1 cellular context compared by ENCODE assay signal in genomic region chr3:120602682-120603081, GRCh38.
TF ChIP-seq lines count a peak whose summit lies in the region.

No MANE protein-coding gene starts in this region.

TF ChIP-seq in K562, 482 proteins besides CTCF, POLR2A, EP300 and RAD21 (continued from another document):
- TF ChIP-seq ZBTB49 (CRISPR knock-in tag; IDR thresholded peaks at IDR 0.05; ENCODE audit: borderline replicate concordance) (no peak), CCNT2 (IDR thresholded peaks at IDR 0.05; ENCODE audit: borderline replicate concordance, extremely low read depth, insufficient read length, low read depth, low read length) (no peak), POLR2AphosphoS2 (IDR thresholded peaks at IDR 0.05; ENCODE audit: low read length) (peak; percentile 33; the same call in 1 of the 2 replicates), ETS2 (tag; IDR thresholded peaks at IDR 0.05; ENCODE audit: borderline replicate concordance, poor library complexity, severe bottlenecking) (no peak), ARID2 (IDR thresholded peaks at IDR 0.05) (no peak), ZNF3 (CRISPR knock-in tag; IDR thresholded peaks at IDR 0.05) (no peak), STAT5A (IDR thresholded peaks at IDR 0.05; ENCODE audit: borderline replicate concordance, low read length) (no peak), GTF2E2 (tag; IDR thresholded peaks at IDR 0.05) (no peak), SUPT5H (IDR thresholded peaks at IDR 0.05) (peak; percentile 66)
